Comparison of ENCODE assay signal across 1 cellular context in the genomic region with DNA sequence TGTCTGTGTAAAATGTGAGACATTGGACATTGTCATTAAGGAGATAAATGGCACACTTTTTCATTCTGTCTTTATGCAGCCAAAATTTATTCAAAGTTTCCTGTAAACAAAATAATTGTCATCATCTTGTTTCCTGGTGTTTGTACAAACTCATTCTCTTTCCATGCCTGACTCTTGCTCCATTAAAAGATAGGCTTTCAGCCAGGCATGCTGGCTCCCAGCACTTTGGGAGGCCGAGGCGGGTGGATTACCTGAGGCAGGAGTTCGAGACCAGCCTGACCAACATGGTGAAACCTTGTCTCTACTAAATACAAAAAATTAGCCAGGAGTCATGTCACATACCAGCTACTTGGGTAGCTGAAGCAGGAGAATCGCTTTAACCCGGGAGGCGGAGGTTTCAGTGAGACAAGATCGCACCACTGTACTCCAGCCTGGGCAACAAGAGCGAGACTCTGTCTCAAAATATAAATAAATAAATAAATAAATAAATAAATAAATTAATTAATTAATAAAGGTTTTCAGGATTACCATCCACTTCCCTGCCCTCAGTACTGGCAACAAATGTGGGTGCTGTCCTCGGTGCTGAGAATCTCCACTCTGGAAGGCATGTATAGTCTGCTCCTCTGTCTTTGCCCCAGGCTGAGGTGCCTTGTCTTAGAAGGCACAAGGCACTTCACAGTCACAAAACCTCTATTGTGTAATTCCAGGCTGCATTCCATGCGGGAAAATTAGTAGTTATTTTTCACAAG.
TF ChIP-seq lines count a peak whose summit lies in the region.

No MANE protein-coding gene starts in this region.

TF ChIP-seq in HEK293, 187 proteins besides CTCF, POLR2A, EP300 and RAD21 (continued from another document):
- peak; percentile 88 for TF ChIP-seq REST (tag by site-specific recombination; IDR thresholded peaks at IDR 0.05)
- TF ChIP-seq, protein P1, sequence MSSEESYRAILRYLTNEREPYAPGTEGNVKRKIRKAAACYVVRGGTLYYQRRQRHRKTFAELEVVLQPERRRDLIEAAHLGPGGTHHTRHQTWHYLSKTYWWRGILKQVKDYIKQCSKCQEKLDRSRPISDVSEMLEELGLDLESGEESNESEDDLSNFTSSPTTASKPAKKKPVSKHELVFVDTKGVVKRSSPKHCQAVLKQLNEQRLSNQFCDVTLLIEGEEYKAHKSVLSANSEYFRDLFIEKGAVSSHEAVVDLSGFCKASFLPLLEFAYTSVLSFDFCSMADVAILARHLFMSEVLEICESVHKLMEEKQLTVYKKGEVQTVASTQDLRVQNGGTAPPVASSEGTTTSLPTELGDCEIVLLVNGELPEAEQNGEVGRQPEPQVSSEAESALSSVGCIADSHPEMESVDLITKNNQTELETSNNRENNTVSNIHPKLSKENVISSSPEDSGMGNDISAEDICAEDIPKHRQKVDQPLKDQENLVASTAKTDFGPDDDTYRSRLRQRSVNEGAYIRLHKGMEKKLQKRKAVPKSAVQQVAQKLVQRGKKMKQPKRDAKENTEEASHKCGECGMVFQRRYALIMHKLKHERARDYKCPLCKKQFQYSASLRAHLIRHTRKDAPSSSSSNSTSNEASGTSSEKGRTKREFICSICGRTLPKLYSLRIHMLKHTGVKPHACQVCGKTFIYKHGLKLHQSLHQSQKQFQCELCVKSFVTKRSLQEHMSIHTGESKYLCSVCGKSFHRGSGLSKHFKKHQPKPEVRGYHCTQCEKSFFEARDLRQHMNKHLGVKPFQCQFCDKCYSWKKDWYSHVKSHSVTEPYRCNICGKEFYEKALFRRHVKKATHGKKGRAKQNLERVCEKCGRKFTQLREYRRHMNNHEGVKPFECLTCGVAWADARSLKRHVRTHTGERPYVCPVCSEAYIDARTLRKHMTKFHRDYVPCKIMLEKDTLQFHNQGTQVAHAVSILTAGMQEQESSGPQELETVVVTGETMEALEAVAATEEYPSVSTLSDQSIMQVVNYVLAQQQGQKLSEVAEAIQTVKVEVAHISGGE (tag by site-specific recombination; conservative IDR thresholded peaks at IDR 0.05; ENCODE audit: low read depth), result peak; percentile 33; the same call in 1 of the 2 replicates
- TF ChIP-seq ZNF426 (tag by site-specific recombination; IDR thresholded peaks at IDR 0.05), result peak; percentile 30
